2 cellular contexts compared by ENCODE assay signal in the genomic region with DNA sequence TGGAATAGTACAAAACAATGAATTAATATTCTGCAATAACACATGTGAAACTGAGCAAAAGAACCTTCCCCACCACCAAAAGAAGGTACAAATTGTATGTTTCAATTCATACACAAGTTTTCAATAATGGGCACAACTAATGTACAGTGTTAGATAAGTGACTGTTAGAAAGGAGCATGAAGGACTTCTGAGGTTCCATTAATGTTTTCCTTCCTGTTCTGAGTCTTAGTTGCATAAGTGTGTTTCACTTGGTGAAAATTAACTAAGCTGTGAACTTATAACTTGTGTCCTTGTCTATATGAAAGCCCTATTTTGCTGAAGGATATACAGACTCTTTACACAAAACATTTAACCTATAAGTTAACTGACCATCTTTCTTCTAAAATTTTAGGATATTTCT.
A peak's percentile ranks its signal among the peaks of the same experiment; 100 is the strongest.
TF ChIP-seq lines count a peak whose summit lies in the region.

No MANE protein-coding gene starts in this region.

TF ChIP-seq in HepG2, 621 proteins besides CTCF, POLR2A, EP300 and RAD21 (continues in another document):
- TF ChIP-seq PPARG (CRISPR knock-in tag; conservative IDR thresholded peaks at IDR 0.05) (0 out of 2 replicates have a peak, but pooled peaks have one; percentile 39), MED1 (CRISPR knock-in tag; IDR thresholded peaks at IDR 0.05) (peak; percentile 87), NR2F6 (IDR thresholded peaks at IDR 0.05) (no peak), NR2F6 (CRISPR knock-in tag; IDR thresholded peaks at IDR 0.05) (no peak), MIER3 (CRISPR knock-in tag; IDR thresholded peaks at IDR 0.05; ENCODE audit: borderline replicate concordance) (0 out of 2 replicates have a peak, but pooled peaks have one; percentile 19), RORA (CRISPR knock-in tag; IDR thresholded peaks at IDR 0.05) (no peak), ZNF3 (CRISPR knock-in tag; IDR thresholded peaks at IDR 0.05) (peak; percentile 99), ZBTB38 (CRISPR knock-in tag; IDR thresholded peaks at IDR 0.05) (no peak), NFE2L2 (IDR thresholded peaks at IDR 0.05; ENCODE audit: low read length) (no peak), EED (CRISPR knock-in tag; IDR thresholded peaks at IDR 0.05) (no peak), HMG20A (CRISPR knock-in tag; IDR thresholded peaks at IDR 0.05; ENCODE audit: borderline replicate concordance) (peak; percentile 50; the same call in 1 of the 2 replicates), SNAPC2 (CRISPR knock-in tag; IDR thresholded peaks at IDR 0.05) (no peak), TCF7L2 (IDR thresholded peaks at IDR 0.05; ENCODE audit: low read depth, low read length) (no peak), RARA (CRISPR knock-in tag; IDR thresholded peaks at IDR 0.05) (peak; percentile 59)
- TF ChIP-seq, protein P1, sequence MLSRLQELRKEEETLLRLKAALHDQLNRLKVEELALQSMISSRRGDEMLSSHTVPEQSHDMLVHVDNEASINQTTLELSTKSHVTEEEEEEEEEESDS (CRISPR knock-in tag; IDR thresholded peaks at IDR 0.05; ENCODE audit: borderline replicate concordance) = no peak
- TF ChIP-seq, protein P2, sequence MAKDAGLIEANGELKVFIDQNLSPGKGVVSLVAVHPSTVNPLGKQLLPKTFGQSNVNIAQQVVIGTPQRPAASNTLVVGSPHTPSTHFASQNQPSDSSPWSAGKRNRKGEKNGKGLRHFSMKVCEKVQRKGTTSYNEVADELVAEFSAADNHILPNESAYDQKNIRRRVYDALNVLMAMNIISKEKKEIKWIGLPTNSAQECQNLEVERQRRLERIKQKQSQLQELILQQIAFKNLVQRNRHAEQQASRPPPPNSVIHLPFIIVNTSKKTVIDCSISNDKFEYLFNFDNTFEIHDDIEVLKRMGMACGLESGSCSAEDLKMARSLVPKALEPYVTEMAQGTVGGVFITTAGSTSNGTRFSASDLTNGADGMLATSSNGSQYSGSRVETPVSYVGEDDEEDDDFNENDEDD (CRISPR knock-in tag; IDR thresholded peaks at IDR 0.05; ENCODE audit: borderline replicate concordance) = no peak
- TF ChIP-seq, protein P3, sequence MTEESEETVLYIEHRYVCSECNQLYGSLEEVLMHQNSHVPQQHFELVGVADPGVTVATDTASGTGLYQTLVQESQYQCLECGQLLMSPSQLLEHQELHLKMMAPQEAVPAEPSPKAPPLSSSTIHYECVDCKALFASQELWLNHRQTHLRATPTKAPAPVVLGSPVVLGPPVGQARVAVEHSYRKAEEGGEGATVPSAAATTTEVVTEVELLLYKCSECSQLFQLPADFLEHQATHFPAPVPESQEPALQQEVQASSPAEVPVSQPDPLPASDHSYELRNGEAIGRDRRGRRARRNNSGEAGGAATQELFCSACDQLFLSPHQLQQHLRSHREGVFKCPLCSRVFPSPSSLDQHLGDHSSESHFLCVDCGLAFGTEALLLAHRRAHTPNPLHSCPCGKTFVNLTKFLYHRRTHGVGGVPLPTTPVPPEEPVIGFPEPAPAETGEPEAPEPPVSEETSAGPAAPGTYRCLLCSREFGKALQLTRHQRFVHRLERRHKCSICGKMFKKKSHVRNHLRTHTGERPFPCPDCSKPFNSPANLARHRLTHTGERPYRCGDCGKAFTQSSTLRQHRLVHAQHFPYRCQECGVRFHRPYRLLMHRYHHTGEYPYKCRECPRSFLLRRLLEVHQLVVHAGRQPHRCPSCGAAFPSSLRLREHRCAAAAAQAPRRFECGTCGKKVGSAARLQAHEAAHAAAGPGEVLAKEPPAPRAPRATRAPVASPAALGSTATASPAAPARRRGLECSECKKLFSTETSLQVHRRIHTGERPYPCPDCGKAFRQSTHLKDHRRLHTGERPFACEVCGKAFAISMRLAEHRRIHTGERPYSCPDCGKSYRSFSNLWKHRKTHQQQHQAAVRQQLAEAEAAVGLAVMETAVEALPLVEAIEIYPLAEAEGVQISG (CRISPR knock-in tag; IDR thresholded peaks at IDR 0.05) = no peak
- TF ChIP-seq, protein P4, sequence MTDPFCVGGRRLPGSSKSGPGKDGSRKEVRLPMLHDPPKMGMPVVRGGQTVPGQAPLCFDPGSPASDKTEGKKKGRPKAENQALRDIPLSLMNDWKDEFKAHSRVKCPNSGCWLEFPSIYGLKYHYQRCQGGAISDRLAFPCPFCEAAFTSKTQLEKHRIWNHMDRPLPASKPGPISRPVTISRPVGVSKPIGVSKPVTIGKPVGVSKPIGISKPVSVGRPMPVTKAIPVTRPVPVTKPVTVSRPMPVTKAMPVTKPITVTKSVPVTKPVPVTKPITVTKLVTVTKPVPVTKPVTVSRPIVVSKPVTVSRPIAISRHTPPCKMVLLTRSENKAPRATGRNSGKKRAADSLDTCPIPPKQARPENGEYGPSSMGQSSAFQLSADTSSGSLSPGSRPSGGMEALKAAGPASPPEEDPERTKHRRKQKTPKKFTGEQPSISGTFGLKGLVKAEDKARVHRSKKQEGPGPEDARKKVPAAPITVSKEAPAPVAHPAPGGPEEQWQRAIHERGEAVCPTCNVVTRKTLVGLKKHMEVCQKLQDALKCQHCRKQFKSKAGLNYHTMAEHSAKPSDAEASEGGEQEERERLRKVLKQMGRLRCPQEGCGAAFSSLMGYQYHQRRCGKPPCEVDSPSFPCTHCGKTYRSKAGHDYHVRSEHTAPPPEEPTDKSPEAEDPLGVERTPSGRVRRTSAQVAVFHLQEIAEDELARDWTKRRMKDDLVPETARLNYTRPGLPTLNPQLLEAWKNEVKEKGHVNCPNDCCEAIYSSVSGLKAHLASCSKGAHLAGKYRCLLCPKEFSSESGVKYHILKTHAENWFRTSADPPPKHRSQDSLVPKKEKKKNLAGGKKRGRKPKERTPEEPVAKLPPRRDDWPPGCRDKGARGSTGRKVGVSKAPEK (CRISPR knock-in tag; IDR thresholded peaks at IDR 0.05; ENCODE audit: borderline replicate concordance) = no peak

TF ChIP-seq in HEK293, 187 proteins besides CTCF, POLR2A, EP300 and RAD21:
- TF ChIP-seq RBAK (tag by site-specific recombination; IDR thresholded peaks at IDR 0.05) (no peak), ZNF133 (tag by site-specific recombination; IDR thresholded peaks at IDR 0.05) (0 out of 2 replicates have a peak, but pooled peaks have one; percentile 17)
